Comparison of ENCODE assay signal across 18 cellular contexts in genomic region chr4:15938182-15938581, GRCh38. TPM values are rescaled to one million over a fixed set of nuclear protein-coding genes. Genes with fewer than 3 reads are reported as not detected.
DNase-seq lines count a peak whose midpoint lies in the region; ATAC-seq, FAIRE-seq and TF ChIP-seq lines count a peak whose summit lies in the region.
"Had no signal": no experiment of that assay in that cellular context is flagged by ENCODE, and none has a peak within 500 bp of the region (broad histone marks: within the 10 kb centered on the region; RNA-seq: fewer than 3 reads in every experiment).

No MANE protein-coding gene starts in this region.

- H3K79me2 ChIP-seq in HCT116 (ENCODE audit: insufficient read depth, low read length) (no peaks in the 10 kb centered on the region), PC-3 (ENCODE audit: low read length) (peaks cover 29% of the 10 kb centered on the region), hepatocyte (no peaks in the 10 kb centered on the region)

- H3K9me3 Mint-ChIP-seq in activated CD4-positive, alpha-beta memory T cell treated with anti-CD3 and anti-CD28 coated beads for 36 hours = no peaks in the 10 kb centered on the region
- H3K9me3 Mint-ChIP-seq in activated naive CD8-positive, alpha-beta T cell treated with anti-CD3 and anti-CD28 coated beads for 36 hours = no peaks in the 10 kb centered on the region
- H3K9me3 Mint-ChIP-seq: brain had no signal

- H3K4me2 ChIP-seq in HCT116 (ENCODE audit: low read length) = peak overlapping the region; percentile 78
- peak overlapping the region; percentile 91 for H3K4me2 ChIP-seq in PC-3 (ENCODE audit: low read length)
- H3K4me2 ChIP-seq in hepatocyte = peak overlapping the region; percentile 18

- H3K4me1 ChIP-seq in HCT116 (ENCODE audit: control insufficient read depth in 1 of 2, insufficient read depth in 2 of 2, low read length in 2 of 2) (peaks cover 11 to 28% of the 10 kb centered on the region in 2 experiments), PC-3 (ENCODE audit: insufficient read depth, low read length) (peaks cover 37% of the 10 kb centered on the region), hepatocyte (ENCODE audit: insufficient read depth) (no peaks in the 10 kb centered on the region), small intestine (ENCODE audit: control insufficient read depth in 2 of 2, insufficient read depth in 1 of 2, low read depth in 1 of 2, low read length in 1 of 2) (peaks cover 0 to 3% of the 10 kb centered on the region in 2 donors), HAP-1 (no peaks in the 10 kb centered on the region)
- H3K4me1 ChIP-seq: spleen had no signal

- RAD21 ChIA-PET in HCT116 (lab: Charles Lee; ENCODE audit: low non-redundant PET in 1 of 2, low total read pairs in 2 of 2, uncharacterized antibody in 2 of 2, unreplicated experiment in 2 of 2) = interaction anchor here in 1 of 2 experiments (2.1 kb wide), 1 partner anchor 56 kb away, joined by 5 read pairs; no protein-coding TSS in a partner anchor

- POLR2A ChIA-PET in HCT116 (lab: Charles Lee) (interaction anchor here (0.9 to 1.3 kb wide), 3 partner anchors 16 to 132 kb away, joined by 3 to 4 read pairs (median 4); no protein-coding TSS in a partner anchor), PC-3 (lab: Charles Lee; ENCODE audit: unreplicated experiment) (interaction anchor here (0.5 to 0.6 kb wide), 2 partner anchors 52 to 203 kb away, joined by 3 to 4 read pairs; no protein-coding TSS in a partner anchor)
- POLR2A ChIA-PET in activated CD4-positive, alpha-beta memory T cell treated with anti-CD3 and anti-CD28 coated beads for 36 hours (lab: Charles Lee) = no interaction called here

- no peaks in the 10 kb centered on the region for H3F3A ChIP-seq in PC-3 (ENCODE audit: low read length, unreplicated experiment)

- H3K27ac ChIP-seq in HCT116 (ENCODE audit: low read depth, low read length) = 0 out of 2 replicates have a peak overlapping the region, but pooled peaks have one; percentile 15
- H3K27ac ChIP-seq in PC-3 (ENCODE audit: low read length) = peak overlapping the region; percentile 72
- H3K27ac ChIP-seq in hepatocyte = peak overlapping the region; percentile 71
- no peak overlapping the region for H3K27ac ChIP-seq in small intestine (ENCODE audit: low read depth in 1 of 2, low read length in 1 of 2)
- H3K27ac ChIP-seq: spleen had no signal

- in situ Hi-C loops in HAP-1 (cut with MboI; ENCODE audit: low sequenced_read_pairs) = no loop called here

- H4K20me1 ChIP-seq in HCT116 (ENCODE audit: insufficient read depth) = no peaks in the 10 kb centered on the region
- H4K20me1 ChIP-seq in PC-3 (ENCODE audit: low read length) = no peaks in the 10 kb centered on the region
- H4K20me1 ChIP-seq in hepatocyte (ENCODE audit: insufficient read depth, poor library complexity, severe bottlenecking) = no peaks in the 10 kb centered on the region

- H3K9me3 ChIP-seq in HCT116 (ENCODE audit: control insufficient read depth in 1 of 2, insufficient read depth in 1 of 2, low read depth in 1 of 2, low read length in 2 of 2) = no peaks in the 10 kb centered on the region
- H3K9me3 ChIP-seq in PC-3 (ENCODE audit: low read length) = no peaks in the 10 kb centered on the region
- no peaks in the 10 kb centered on the region for H3K9me3 ChIP-seq in hepatocyte (ENCODE audit: low read depth)
- no peaks in the 10 kb centered on the region for H3K9me3 ChIP-seq in small intestine (ENCODE audit: control insufficient read depth, low read depth)
- H3K9me3 ChIP-seq in HAP-1 = no peaks in the 10 kb centered on the region
- H3K9me3 ChIP-seq: spleen had no signal

- H3K27me3 Mint-ChIP-seq in activated CD4-positive, alpha-beta memory T cell treated with anti-CD3 and anti-CD28 coated beads for 36 hours = peaks cover 13% of the 10 kb centered on the region
- H3K27me3 Mint-ChIP-seq in activated naive CD8-positive, alpha-beta T cell treated with anti-CD3 and anti-CD28 coated beads for 36 hours = no peaks in the 10 kb centered on the region

- BruUV-seq in HCT116 (replicated peaks; lab: Mats Ljungman, UMichigan) (no TSS peak), PC-3 (replicated peaks; lab: Mats Ljungman, UMichigan) (no TSS peak)

- peak overlapping the region; percentile 55 for H2AFZ ChIP-seq in HCT116 (ENCODE audit: low read depth, low read length, poor library complexity, severe bottlenecking)
- no peak overlapping the region for H2AFZ ChIP-seq in PC-3 (ENCODE audit: low read length)
- H2AFZ ChIP-seq in hepatocyte = no peak overlapping the region

- TF ChIP-seq RAD21 in HCT116 (IDR thresholded peaks at IDR 0.05; ENCODE audit: low read depth) = no peak

- CTCF ChIA-PET in HCT116 (lab: Charles Lee) (interaction anchor here (1.0 to 1.7 kb wide), 3 partner anchors 18 to 133 kb away, joined by 7 to 8 read pairs (median 7); no protein-coding TSS in a partner anchor), PC-3 (lab: Charles Lee) (interaction anchor here (0.6 to 1.7 kb wide), 3 partner anchors 18 to 110 kb away, joined by 3 to 10 read pairs (median 8); no protein-coding TSS in a partner anchor)
- CTCF ChIA-PET in activated CD4-positive, alpha-beta memory T cell treated with anti-CD3 and anti-CD28 coated beads for 36 hours (lab: Charles Lee) = no interaction called here

- peak overlapping the region; percentile 41 for H3K9ac ChIP-seq in HCT116 (ENCODE audit: low read length)
- H3K9ac ChIP-seq in PC-3 (ENCODE audit: low read length) = peak overlapping the region; percentile 65

- 20% methylated on average over 7 of the region's 8 CpGs for whole genome bisulfite sequencing in hepatocyte (ENCODE audit: low lambda C conversion rate, missing lambda C conversion rate)
- 11 to 34% (median 14%) methylated on average over 8 of the region's 8 CpGs for WGBS in small intestine, 3 donors

- H3K9me2 ChIP-seq in HCT116 (ENCODE audit: insufficient read depth) = no peaks in the 10 kb centered on the region
- no peaks in the 10 kb centered on the region for H3K9me2 ChIP-seq in PC-3 (replicated peaks; ENCODE audit: low read length)
- H3K9me2 ChIP-seq in hepatocyte (replicated peaks; ENCODE audit: insufficient read depth) = no peaks in the 10 kb centered on the region

- no peak overlapping the region for H3K27ac Mint-ChIP-seq in activated CD4-positive, alpha-beta memory T cell treated with anti-CD3 and anti-CD28 coated beads for 36 hours
- no peak overlapping the region for H3K27ac Mint-ChIP-seq in activated naive CD8-positive, alpha-beta T cell treated with anti-CD3 and anti-CD28 coated beads for 36 hours
- H3K27ac Mint-ChIP-seq: brain had no signal

- H3K4me1 Mint-ChIP-seq in activated CD4-positive, alpha-beta memory T cell treated with anti-CD3 and anti-CD28 coated beads for 36 hours (ENCODE audit: low read depth) = no peaks in the 10 kb centered on the region
- H3K4me1 Mint-ChIP-seq in activated naive CD8-positive, alpha-beta T cell treated with anti-CD3 and anti-CD28 coated beads for 36 hours = no peaks in the 10 kb centered on the region
- H3K4me1 Mint-ChIP-seq: brain had no signal

- no peak for TF ChIP-seq CTCF in HCT116 (IDR thresholded peaks at IDR 0.05 in 2 of 3, conservative IDR thresholded peaks at IDR 0.05 in 1 of 3; ENCODE audit: borderline replicate concordance in 1 of 3, insufficient read depth in 1 of 3, low read depth in 2 of 3, low read length in 2 of 3)
- no peak for TF ChIP-seq CTCF in PC-3 (conservative IDR thresholded peaks at IDR 0.05; ENCODE audit: low read depth, low read length)
- TF ChIP-seq CTCF in hepatocyte (IDR thresholded peaks at IDR 0.05; ENCODE audit: poor library complexity) = no peak

- H3K27me3 ChIP-seq in HCT116 (ENCODE audit: insufficient read depth, low read length) = no peaks in the 10 kb centered on the region
- no peaks in the 10 kb centered on the region for H3K27me3 ChIP-seq in PC-3 (ENCODE audit: low read length)
- no peaks in the 10 kb centered on the region for H3K27me3 ChIP-seq in hepatocyte
- H3K27me3 ChIP-seq in small intestine (ENCODE audit: control insufficient read depth in 2 of 2, insufficient read depth in 2 of 2, low read length in 2 of 2) = peaks cover 0 to 2% of the 10 kb centered on the region in 2 donors
- H3K27me3 ChIP-seq in HAP-1 (ENCODE audit: low read depth) = peaks cover 7% of the 10 kb centered on the region; the same call in 1 of the 2 replicates

- intact Hi-C loops in HCT116 (cut with micrococcal nuclease) = loop anchor here (5.0 kb wide), 1 partner anchor 46 kb away; no protein-coding TSS in a partner anchor
- intact Hi-C loops in PC-3 (cut with micrococcal nuclease) = loop anchor here (2.0 to 5.0 kb wide), 2 partner anchors 17 to 56 kb away; no protein-coding TSS in a partner anchor
- intact Hi-C loops in activated CD4-positive, alpha-beta memory T cell treated with anti-CD3 and anti-CD28 coated beads for 36 hours (cut with micrococcal nuclease) = no loop called here

- no peak for TF ChIP-seq POLR2A in HCT116 (IDR thresholded peaks at IDR 0.05; ENCODE audit: borderline replicate concordance, extremely low read depth, insufficient read depth, insufficient read length)

- H3K36me3 ChIP-seq in HCT116 (ENCODE audit: control insufficient read depth in 1 of 2, insufficient read depth in 2 of 2, low read length in 2 of 2) (no peaks in the 10 kb centered on the region), PC-3 (ENCODE audit: low read depth, low read length) (peaks cover 7% of the 10 kb centered on the region), hepatocyte (replicated peaks; ENCODE audit: insufficient read depth, low read depth) (no peaks in the 10 kb centered on the region), small intestine (ENCODE audit: control insufficient read depth in 2 of 2, insufficient read depth in 2 of 2, low read length in 2 of 2) (no peaks in the 10 kb centered on the region), HAP-1 (replicated peaks) (no peaks in the 10 kb centered on the region)
- H3K36me3 ChIP-seq: spleen had no signal

- H3K4me3 Mint-ChIP-seq in activated CD4-positive, alpha-beta memory T cell treated with anti-CD3 and anti-CD28 coated beads for 36 hours = no peak overlapping the region
- no peak overlapping the region for H3K4me3 Mint-ChIP-seq in activated naive CD8-positive, alpha-beta T cell treated with anti-CD3 and anti-CD28 coated beads for 36 hours
- H3K4me3 Mint-ChIP-seq: brain had no signal

- peak; percentile 34 for DNase-seq in HCT116 (ENCODE audit: low read depth, low spot score)
- DNase-seq in PC-3 = peak; percentile 88
- peak; percentile 87 for DNase-seq in hepatocyte (ENCODE audit: low spot score)
- DNase-seq in small intestine = peak; percentile 89
- DNase-seq in HAP-1 (ENCODE audit: low spot score in 2 of 2) = no peak
- no peak for DNase-seq in activated CD4-positive, alpha-beta memory T cell treated with anti-CD3 and anti-CD28 coated beads for 36 hours
- DNase-seq in activated naive CD8-positive, alpha-beta T cell treated with anti-CD3 and anti-CD28 coated beads for 36 hours = no peak
- DNase-seq: activated CD4-positive, alpha-beta T cell treated with anti-CD3 and anti-CD28 coated beads for 48 hours; COR-L47; effector CD4-positive, alpha-beta T cell; KBM-7; NCI-H1694 treated with DMSO at 0.1 percent for 48 hours; nucleus accumbens; spleen had no signal

- H3K4me3 ChIP-seq in HCT116 (replicated peaks in 1 of 2; ENCODE audit: low read depth in 1 of 2, low read length in 2 of 2) (peak overlapping the region; percentile 18 to 45), PC-3 (ENCODE audit: low read length) (peak overlapping the region; percentile 71), hepatocyte (no peak overlapping the region), small intestine (ENCODE audit: low read depth in 1 of 2, low read length in 2 of 2) (no peak overlapping the region), HAP-1 (no peak overlapping the region)
- H3K4me3 ChIP-seq: spleen had no signal

- H3K36me3 Mint-ChIP-seq in activated CD4-positive, alpha-beta memory T cell treated with anti-CD3 and anti-CD28 coated beads for 36 hours = no peaks in the 10 kb centered on the region
- H3K36me3 Mint-ChIP-seq in activated naive CD8-positive, alpha-beta T cell treated with anti-CD3 and anti-CD28 coated beads for 36 hours = no peaks in the 10 kb centered on the region
- H3K36me3 Mint-ChIP-seq: brain had no signal

- no peak for FAIRE-seq in small intestine (lab: Jason Lieb, UNC)

- ATAC-seq in HCT116 (peak; percentile 88), PC-3 (peak; percentile 91)

RNA-seq across cellular contexts. Expression of gene FGFBP1, which starts 0.4 kb away (rescaled TPM):
- total RNA-seq in HCT116 (2021; ENCODE audit: unreplicated experiment) (8.7 TPM), PC-3 (2014; rRNA removed) (80.5 and 133 TPM in 2 replicates), hepatocyte (2.2 and 2.8 TPM in 2 replicates)
- 5.9 and 7.1 TPM in 2 replicates for polyA plus RNA-seq in HCT116 (2012)
- polyA plus RNA-seq in hepatocyte (1.7 and 1.8 TPM in 2 replicates), small intestine (1 to 10 TPM in 2 of 3 donors, under 1 TPM in 1; 0.89 to 4.7 (median 1.6) TPM)
- total RNA-seq in activated CD4-positive, alpha-beta memory T cell treated with anti-CD3 and anti-CD28 coated beads for 36 hours = not detected
- total RNA-seq in activated naive CD8-positive, alpha-beta T cell treated with anti-CD3 and anti-CD28 coated beads for 36 hours = not detected
- total RNA-seq: liver; spleen; T-helper 1 cell treated with Interleukin-12 subunit alpha and Interleukin-12 subunit beta and Interleukin-4 antibody, amounts not matched to agents 30 ng/mL and 1 ng/mL, for 36 hours; temporal lobe had no signal
- polyA plus RNA-seq: liver had no signal

RNA-seq across cellular contexts. Expression of gene FGFBP2, which starts 24.8 kb away (rescaled TPM):
- total RNA-seq in HCT116 (2021; ENCODE audit: unreplicated experiment) (not detected), PC-3 (2014; rRNA removed) (not detected in 2 replicates), hepatocyte (5.2 and 7.3 TPM in 2 replicates)
- not detected in 2 replicates for polyA plus RNA-seq in HCT116 (2012)
- polyA plus RNA-seq in hepatocyte (1.7 and 2.2 TPM in 2 replicates), small intestine (1 to 10 TPM in 1 of 3 donors, not detected in 2; 3.8 TPM)
- total RNA-seq in activated CD4-positive, alpha-beta memory T cell treated with anti-CD3 and anti-CD28 coated beads for 36 hours = under 1 TPM; 0.43 to 0.51 TPM
- total RNA-seq in activated naive CD8-positive, alpha-beta T cell treated with anti-CD3 and anti-CD28 coated beads for 36 hours = 1 to 10 TPM; 8.6 to 8.9 TPM
- total RNA-seq: temporal lobe had no signal

Comparison
In these comparisons a context has a peak if more than half of its experiments do, and no peak if none do; other contexts are left out.
1. DNase-seq: peak in HCT116 (single experiment), PC-3 (single experiment), hepatocyte (single experiment) and small intestine (single experiment); none in HAP-1 (0 of 2), activated CD4-positive, alpha-beta memory T cell treated with anti-CD3 and anti-CD28 coated beads for 36 hours (single experiment) and activated naive CD8-positive, alpha-beta T cell treated with anti-CD3 and anti-CD28 coated beads for 36 hours (single experiment).
2. H3K27ac ChIP-seq: peak in HCT116 (single experiment), PC-3 (single experiment) and hepatocyte (single experiment); none in small intestine (0 of 2).
3. H3K4me2 ChIP-seq: peak in every context shown above with its lines; median percentile 91 in PC-3; 78 in HCT116; 18 in hepatocyte.
4. H3K4me3 ChIP-seq: peak in HCT116 (2 of 2) and PC-3 (single experiment); none in hepatocyte (single experiment), small intestine (0 of 2) and HAP-1 (single experiment).